8 cellular contexts compared by ENCODE assay signal in the genomic region with DNA sequence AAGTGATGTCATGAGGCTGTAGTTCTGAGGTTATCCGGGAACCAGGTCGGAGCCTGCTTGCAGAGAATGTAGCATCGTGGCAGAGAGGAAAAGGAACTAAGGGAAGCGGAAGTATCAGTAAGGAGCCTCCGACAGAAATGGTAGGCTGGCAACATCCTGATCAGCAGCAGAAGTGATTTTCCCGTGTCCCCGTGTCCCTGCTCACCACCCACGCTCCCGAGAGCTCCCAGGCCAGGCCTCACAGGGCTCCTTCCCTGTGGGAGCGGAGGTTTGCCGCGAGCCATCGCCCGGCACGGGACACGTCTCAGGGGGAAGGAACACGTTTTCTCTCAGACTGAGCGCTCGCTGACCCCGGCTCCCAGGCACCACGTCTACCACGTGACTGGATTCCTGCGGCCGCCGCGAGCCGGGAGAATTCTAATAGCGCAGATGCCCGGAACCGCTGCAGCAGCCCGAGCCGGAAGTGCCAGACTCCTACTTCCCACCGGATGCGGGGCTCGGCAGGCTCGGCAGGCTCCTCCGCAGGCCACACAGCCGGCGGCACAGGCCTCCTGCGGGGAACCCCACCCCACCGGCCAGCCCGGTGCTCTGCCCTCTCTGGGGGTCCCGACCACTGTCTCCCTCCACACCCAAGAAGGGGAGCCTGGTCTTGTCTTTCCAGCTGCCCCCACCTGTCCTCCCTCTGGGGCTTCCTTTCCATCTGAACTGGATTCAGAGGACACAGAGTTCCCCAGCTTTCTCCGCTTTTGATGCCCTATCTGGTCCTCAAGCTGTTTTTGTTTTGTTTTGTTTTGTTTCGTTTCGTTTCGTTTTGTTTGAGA.
A peak's percentile ranks its signal among the peaks of the same experiment; 100 is the strongest.
DNase-seq lines count a peak whose midpoint lies in the region; ATAC-seq and TF ChIP-seq lines count a peak whose summit lies in the region.

No MANE protein-coding gene starts in this region.

- 3 to 6% methylated on average over 47 of the region's 47 CpGs for WGBS in heart right ventricle, 2 donors
- WGBS in psoas muscle, 3 donors = 4 to 9% (median 7%) methylated on average over 32 to 47 of the region's 47 CpGs

- H3K36me3 ChIP-seq in heart right ventricle (no peaks in the 10 kb centered on the region), psoas muscle (ENCODE audit: insufficient read depth in 1 of 2, low read depth in 1 of 2) (no peaks in the 10 kb centered on the region)

- H3K4me3 ChIP-seq in heart right ventricle (peak overlapping the region; percentile 37 to 64 (median 60)), psoas muscle (peak overlapping the region; percentile 77)

- H3K4me1 ChIP-seq in heart right ventricle (peaks cover 0 to 14% (median 7%) of the 10 kb centered on the region in 9 donors), psoas muscle (peaks cover 10% of the 10 kb centered on the region)

- peak; percentile 81 for DNase-seq in 8988T
- peak; percentile 48 for DNase-seq in NCI-H460 (ENCODE audit: extremely low read depth, low read depth)
- peak; percentile 4 for DNase-seq in activated naive CD8-positive, alpha-beta T cell treated with anti-CD3 and anti-CD28 coated beads, Interleukin-2, amount 50 U/mL, for 16 hours (ENCODE audit: low read depth, low spot score)
- DNase-seq in heart right ventricle = peak; percentile 85 to 86
- DNase-seq in psoas muscle = peak; percentile 91 to 92
- DNase-seq in stimulated activated naive CD4-positive, alpha-beta T cell (lab: John Stamatoyannopoulos, UW) = no peak

- H3K9me3 ChIP-seq in heart right ventricle = no peaks in the 10 kb centered on the region
- H3K9me3 ChIP-seq in psoas muscle = no peaks in the 10 kb centered on the region

- ATAC-seq in GM19455 (IDR thresholded peaks at IDR 0.05; ENCODE audit: unreplicated experiment) = peak; percentile 66
- ATAC-seq in heart right ventricle = peak; percentile 86 to 97 (median 92)
- peak; percentile 93 to 97 (median 95) for ATAC-seq in psoas muscle
- ATAC-seq in HG03439 (IDR thresholded peaks at IDR 0.05; ENCODE audit: unreplicated experiment) = no peak

- H3K27ac ChIP-seq in heart right ventricle (peak overlapping the region in 9 of 10 donors; percentile 53 to 84 (median 76)), psoas muscle (peak overlapping the region; percentile 48)

- no peak for TF ChIP-seq CTCF in heart right ventricle (IDR thresholded peaks at IDR 0.05)
- TF ChIP-seq CTCF in psoas muscle (IDR thresholded peaks at IDR 0.05) = no peak

- H3K27me3 ChIP-seq in heart right ventricle (no peaks in the 10 kb centered on the region), psoas muscle (ENCODE audit: insufficient read depth in 3 of 3, low read length in 2 of 3) (peaks cover 0 to 8% (median 0%) of the 10 kb centered on the region in 3 donors)

- intact Hi-C loops in heart right ventricle (cut with DNase I) (loop anchor here in 7 of 10 donors (1.0 to 10.0 kb wide), 8 partner anchors 102 to 232 kb away; a partner anchor contains a TSS), psoas muscle (cut with DNase I) (loop anchor here (10.0 kb wide), 2 partner anchors 162 to 202 kb away; a partner anchor contains a TSS)

Comparison
In these comparisons a context has a peak if more than half of its experiments do, and no peak if none do; other contexts are left out.
1. DNase-seq: peak in 8988T (single experiment), NCI-H460 (single experiment), activated naive CD8-positive, alpha-beta T cell treated with anti-CD3 and anti-CD28 coated beads, Interleukin-2, amount 50 U/mL, for 16 hours (single experiment), heart right ventricle (2 of 2) and psoas muscle (2 of 2); none in stimulated activated naive CD4-positive, alpha-beta T cell (0 of 6).